Comparison of ENCODE assay signal across 7 cellular contexts in genomic region chr15:49963033-49963772, GRCh38.
DNase-seq lines count a peak whose midpoint lies in the region; ATAC-seq, FAIRE-seq and TF ChIP-seq lines count a peak whose summit lies in the region.
"Not testable (repeated sequence)": the region's sequence is repeated elsewhere in the genome, so short reads cannot be mapped to it uniquely, and the experiment has no call there.

No MANE protein-coding gene starts in this region.

- not testable (repeated sequence) for H3K27me3 Mint-ChIP-seq in activated T-helper 1 cell treated with anti-CD3 and anti-CD28 coated beads, Interleukin-12 subunit alpha, Interleukin-12 subunit beta, Interleukin-2, Interleukin-4 antibody, amounts not matched to agents 30 ng/mL and 10 ng/mL and 1 ng/mL, durations not matched to agents 14 hours and 24 hours and 36 hours (ENCODE audit: insufficient read depth)

- ATAC-seq in GM18858 (IDR thresholded peaks at IDR 0.05; ENCODE audit: unreplicated experiment) = peak; percentile 49
- ATAC-seq in HG03432 (IDR thresholded peaks at IDR 0.05; ENCODE audit: unreplicated experiment) = peak; percentile 59
- not testable (repeated sequence) for ATAC-seq in K562

- not testable (repeated sequence) for H3K4me3 ChIP-seq in SK-N-SH (ENCODE audit: low read depth in 2 of 2, low read length in 1 of 2); K562; neutrophil (ENCODE audit: low read depth in 1 of 2, low read length in 1 of 2); vagina

- intact Hi-C loops in activated T-helper 1 cell treated with anti-CD3 and anti-CD28 coated beads, Interleukin-12 subunit alpha, Interleukin-12 subunit beta, Interleukin-2, Interleukin-4 antibody, amounts not matched to agents 30 ng/mL and 10 ng/mL and 1 ng/mL, durations not matched to agents 14 hours and 24 hours and 36 hours (cut with micrococcal nuclease); K562 (cut with micrococcal nuclease); vagina (cut with DNase I): not testable (repeated sequence)

- DNase-seq in SK-N-SH; activated T-helper 1 cell treated with anti-CD3 and anti-CD28 coated beads, Interleukin-12 subunit alpha, Interleukin-12 subunit beta, Interleukin-2, Interleukin-4 antibody, amounts not matched to agents 30 ng/mL and 10 ng/mL and 1 ng/mL, durations not matched to agents 14 hours and 24 hours and 36 hours (ENCODE audit: low spot score); K562 (ENCODE audit: extremely low read depth in 1 of 4, low spot score in 3 of 4); vagina (ENCODE audit: extremely low spot score in 2 of 2): not testable (repeated sequence)

- H3K4me2 ChIP-seq in SK-N-SH; K562 (ENCODE audit: insufficient read depth, low read length): not testable (repeated sequence)

- H3K9ac ChIP-seq in SK-N-SH; K562 (ENCODE audit: insufficient read depth in 1 of 2, low read depth in 2 of 2, low read length in 2 of 2): not testable (repeated sequence)

- H3K4me1 ChIP-seq in SK-N-SH (ENCODE audit: control insufficient read depth in 1 of 2, insufficient read depth in 2 of 2, low read depth in 1 of 2, low read length in 1 of 2); K562 (replicated peaks in 1 of 2; ENCODE audit: control insufficient read depth in 2 of 2, insufficient read depth in 2 of 2, low read length in 2 of 2); neutrophil (ENCODE audit: control insufficient read depth in 1 of 2, insufficient read depth in 1 of 2, low read depth in 1 of 2, low read length in 1 of 2); vagina: not testable (repeated sequence)

- peak overlapping the region; percentile 18 for H3K27ac Mint-ChIP-seq in activated T-helper 1 cell treated with anti-CD3 and anti-CD28 coated beads, Interleukin-12 subunit alpha, Interleukin-12 subunit beta, Interleukin-2, Interleukin-4 antibody, amounts not matched to agents 30 ng/mL and 10 ng/mL and 1 ng/mL, durations not matched to agents 14 hours and 24 hours and 36 hours

- TF ChIP-seq RAD21 in SK-N-SH (IDR thresholded peaks at IDR 0.05; ENCODE audit: low read length); K562 (CRISPR knock-in tag; conservative IDR thresholded peaks at IDR 0.05 in 1 of 2, IDR thresholded peaks at IDR 0.05 in 1 of 2): not testable (repeated sequence)

- not testable (repeated sequence) for H3K79me2 ChIP-seq in SK-N-SH (ENCODE audit: insufficient read depth); K562 (ENCODE audit: control insufficient read depth, insufficient read depth, low read length)

- not testable (repeated sequence) for H3F3A ChIP-seq in SK-N-SH (replicated peaks; ENCODE audit: insufficient read depth)

- peaks cover 33% of the 10 kb centered on the region for H3K36me3 Mint-ChIP-seq in activated T-helper 1 cell treated with anti-CD3 and anti-CD28 coated beads, Interleukin-12 subunit alpha, Interleukin-12 subunit beta, Interleukin-2, Interleukin-4 antibody, amounts not matched to agents 30 ng/mL and 10 ng/mL and 1 ng/mL, durations not matched to agents 14 hours and 24 hours and 36 hours (ENCODE audit: low read depth)

- H4K20me1 ChIP-seq in SK-N-SH (ENCODE audit: insufficient read depth); K562 (replicated peaks; ENCODE audit: control insufficient read depth, insufficient read depth, low read length): not testable (repeated sequence)

- H3K9me2 ChIP-seq in SK-N-SH = not testable (repeated sequence)

- TF ChIP-seq POLR2A in K562 (conservative IDR thresholded peaks at IDR 0.05); vagina (IDR thresholded peaks at IDR 0.05): not testable (repeated sequence)

- not testable (repeated sequence) for TF ChIP-seq CTCF in SK-N-SH (IDR thresholded peaks at IDR 0.05); K562 (IDR thresholded peaks at IDR 0.05 in 2 of 3, conservative IDR thresholded peaks at IDR 0.05 in 1 of 3; ENCODE audit: insufficient read depth in 2 of 3, low read depth in 1 of 3, low read length in 3 of 3); neutrophil (IDR thresholded peaks at IDR 0.05); vagina (IDR thresholded peaks at IDR 0.05)

- 56% methylated on average over 9 of the region's 9 CpGs for WGBS in SK-N-SH (ENCODE audit: low lambda C conversion rate)
- 2% methylated on average over 9 of the region's 9 CpGs for WGBS in K562 (ENCODE audit: insufficient coverage, low coverage, missing lambda C conversion rate)

- not testable (repeated sequence) for H3K9me1 ChIP-seq in K562 (ENCODE audit: control insufficient read depth, insufficient read depth, low read length)

- POLR2A ChIA-PET in SK-N-SH (lab: Yijun Ruan, JAX); K562 (lab: Yijun Ruan, JAX): not testable (repeated sequence)

- H3K4me1 Mint-ChIP-seq in activated T-helper 1 cell treated with anti-CD3 and anti-CD28 coated beads, Interleukin-12 subunit alpha, Interleukin-12 subunit beta, Interleukin-2, Interleukin-4 antibody, amounts not matched to agents 30 ng/mL and 10 ng/mL and 1 ng/mL, durations not matched to agents 14 hours and 24 hours and 36 hours (ENCODE audit: low read depth) = not testable (repeated sequence)

- BruUV-seq in K562 (replicated peaks; lab: Mats Ljungman, UMichigan) = not testable (repeated sequence)

- 0 out of 2 replicates have a peak overlapping the region, but pooled peaks have one; percentile 38 for H2AFZ ChIP-seq in SK-N-SH (ENCODE audit: low read depth)
- H2AFZ ChIP-seq in K562 (ENCODE audit: low read depth, low read length) = not testable (repeated sequence)

- TF ChIP-seq EP300 in SK-N-SH (IDR thresholded peaks at IDR 0.05; ENCODE audit: borderline replicate concordance in 1 of 2, low read depth in 1 of 2, low read length in 1 of 2); K562 (IDR thresholded peaks at IDR 0.05; ENCODE audit: low read length): not testable (repeated sequence)

- in situ Hi-C loops in K562 (cut with MboI) = not testable (repeated sequence)

- CTCF ChIA-PET in SK-N-SH (lab: Yijun Ruan, JAX); K562 (lab: Yijun Ruan, JAX; ENCODE audit: low intra/inter-chr PET ratio): not testable (repeated sequence)

- H3K9me3 ChIP-seq in SK-N-SH; K562 (replicated peaks; ENCODE audit: control insufficient read depth, insufficient read depth, low read depth, low read length); neutrophil; vagina: not testable (repeated sequence)

- not testable (repeated sequence) for H3K4me3 Mint-ChIP-seq in activated T-helper 1 cell treated with anti-CD3 and anti-CD28 coated beads, Interleukin-12 subunit alpha, Interleukin-12 subunit beta, Interleukin-2, Interleukin-4 antibody, amounts not matched to agents 30 ng/mL and 10 ng/mL and 1 ng/mL, durations not matched to agents 14 hours and 24 hours and 36 hours

- H3K9me3 Mint-ChIP-seq in activated T-helper 1 cell treated with anti-CD3 and anti-CD28 coated beads, Interleukin-12 subunit alpha, Interleukin-12 subunit beta, Interleukin-2, Interleukin-4 antibody, amounts not matched to agents 30 ng/mL and 10 ng/mL and 1 ng/mL, durations not matched to agents 14 hours and 24 hours and 36 hours = peaks cover 18% of the 10 kb centered on the region

- H3K27ac ChIP-seq in SK-N-SH (ENCODE audit: low read depth in 2 of 2, low read length in 1 of 2); K562 (ENCODE audit: extremely low read depth, low read depth, low read length): not testable (repeated sequence)
- H3K27ac ChIP-seq in neutrophil (peak overlapping the region; percentile 63), vagina (peak overlapping the region; percentile 42)

- not testable (repeated sequence) for FAIRE-seq in K562 (lab: Jason Lieb, UNC)

- H3K27me3 ChIP-seq in SK-N-SH (ENCODE audit: insufficient read depth); K562 (ENCODE audit: control insufficient read depth in 2 of 2, insufficient read depth in 2 of 2, low read length in 2 of 2); neutrophil; vagina: not testable (repeated sequence)

- not testable (repeated sequence) for H3K36me3 ChIP-seq in SK-N-SH (replicated peaks in 1 of 2; ENCODE audit: control insufficient read depth in 1 of 2, insufficient read depth in 2 of 2, low read length in 1 of 2); K562 (ENCODE audit: control insufficient read depth, insufficient read depth, low read length); vagina
- peaks cover 12% of the 10 kb centered on the region for H3K36me3 ChIP-seq in neutrophil

TF ChIP-seq in K562, 482 proteins besides CTCF, POLR2A, EP300 and RAD21:
- TF ChIP-seq ZNF146 (CRISPR knock-in tag; IDR thresholded peaks at IDR 0.05; ENCODE audit: unreplicated experiment) = peak; percentile 96
- TF ChIP-seq RBM25 (IDR thresholded peaks at IDR 0.05; ENCODE audit: low read depth, low read length, severe bottlenecking) = peak; percentile 35
TF ChIP-seq in K562: peak in this region for 2; not testable (repeated sequence) for 480.
